In the genomic region with DNA sequence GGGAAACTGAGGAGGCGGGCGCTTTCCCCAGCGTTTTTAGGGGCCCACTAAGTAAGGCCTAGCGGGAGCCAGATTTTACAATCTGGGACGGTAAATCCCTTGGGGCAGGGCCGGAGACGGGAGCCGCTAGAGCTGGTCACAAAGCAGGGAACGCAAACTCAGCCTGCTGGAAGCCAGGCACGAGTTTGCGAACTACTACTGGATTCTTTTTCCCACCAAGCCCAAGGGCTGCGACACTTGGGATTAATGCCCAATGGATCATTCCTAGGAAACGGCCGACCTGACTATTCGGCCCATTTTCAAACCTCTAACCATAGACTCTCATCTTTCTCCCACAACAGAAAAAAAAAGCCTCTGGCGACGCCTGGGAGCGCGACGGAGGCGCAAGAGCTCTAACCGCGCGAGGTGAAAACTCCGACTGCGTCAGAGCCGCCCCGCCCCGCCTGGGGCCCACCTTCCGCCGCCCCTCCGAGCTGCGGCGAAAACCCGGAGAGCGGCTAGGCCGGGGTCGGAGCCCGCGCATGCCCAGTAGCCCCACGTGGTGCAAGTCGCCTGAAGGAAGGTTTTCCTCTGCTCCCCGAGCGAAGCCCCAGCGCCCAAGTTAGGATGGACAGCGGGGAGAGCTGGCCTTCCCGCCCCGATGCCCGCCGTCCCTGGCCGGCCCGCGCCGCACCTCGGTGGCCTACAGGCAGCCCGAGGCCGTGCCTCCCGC, we compare ENCODE assay signal across 1 cellular context.
TF ChIP-seq lines count a peak whose summit lies in the region.

No MANE protein-coding gene starts in this region.

TF ChIP-seq in K562, 482 proteins besides CTCF, POLR2A, EP300 and RAD21 (continued from another document):
- TF ChIP-seq, protein P1, sequence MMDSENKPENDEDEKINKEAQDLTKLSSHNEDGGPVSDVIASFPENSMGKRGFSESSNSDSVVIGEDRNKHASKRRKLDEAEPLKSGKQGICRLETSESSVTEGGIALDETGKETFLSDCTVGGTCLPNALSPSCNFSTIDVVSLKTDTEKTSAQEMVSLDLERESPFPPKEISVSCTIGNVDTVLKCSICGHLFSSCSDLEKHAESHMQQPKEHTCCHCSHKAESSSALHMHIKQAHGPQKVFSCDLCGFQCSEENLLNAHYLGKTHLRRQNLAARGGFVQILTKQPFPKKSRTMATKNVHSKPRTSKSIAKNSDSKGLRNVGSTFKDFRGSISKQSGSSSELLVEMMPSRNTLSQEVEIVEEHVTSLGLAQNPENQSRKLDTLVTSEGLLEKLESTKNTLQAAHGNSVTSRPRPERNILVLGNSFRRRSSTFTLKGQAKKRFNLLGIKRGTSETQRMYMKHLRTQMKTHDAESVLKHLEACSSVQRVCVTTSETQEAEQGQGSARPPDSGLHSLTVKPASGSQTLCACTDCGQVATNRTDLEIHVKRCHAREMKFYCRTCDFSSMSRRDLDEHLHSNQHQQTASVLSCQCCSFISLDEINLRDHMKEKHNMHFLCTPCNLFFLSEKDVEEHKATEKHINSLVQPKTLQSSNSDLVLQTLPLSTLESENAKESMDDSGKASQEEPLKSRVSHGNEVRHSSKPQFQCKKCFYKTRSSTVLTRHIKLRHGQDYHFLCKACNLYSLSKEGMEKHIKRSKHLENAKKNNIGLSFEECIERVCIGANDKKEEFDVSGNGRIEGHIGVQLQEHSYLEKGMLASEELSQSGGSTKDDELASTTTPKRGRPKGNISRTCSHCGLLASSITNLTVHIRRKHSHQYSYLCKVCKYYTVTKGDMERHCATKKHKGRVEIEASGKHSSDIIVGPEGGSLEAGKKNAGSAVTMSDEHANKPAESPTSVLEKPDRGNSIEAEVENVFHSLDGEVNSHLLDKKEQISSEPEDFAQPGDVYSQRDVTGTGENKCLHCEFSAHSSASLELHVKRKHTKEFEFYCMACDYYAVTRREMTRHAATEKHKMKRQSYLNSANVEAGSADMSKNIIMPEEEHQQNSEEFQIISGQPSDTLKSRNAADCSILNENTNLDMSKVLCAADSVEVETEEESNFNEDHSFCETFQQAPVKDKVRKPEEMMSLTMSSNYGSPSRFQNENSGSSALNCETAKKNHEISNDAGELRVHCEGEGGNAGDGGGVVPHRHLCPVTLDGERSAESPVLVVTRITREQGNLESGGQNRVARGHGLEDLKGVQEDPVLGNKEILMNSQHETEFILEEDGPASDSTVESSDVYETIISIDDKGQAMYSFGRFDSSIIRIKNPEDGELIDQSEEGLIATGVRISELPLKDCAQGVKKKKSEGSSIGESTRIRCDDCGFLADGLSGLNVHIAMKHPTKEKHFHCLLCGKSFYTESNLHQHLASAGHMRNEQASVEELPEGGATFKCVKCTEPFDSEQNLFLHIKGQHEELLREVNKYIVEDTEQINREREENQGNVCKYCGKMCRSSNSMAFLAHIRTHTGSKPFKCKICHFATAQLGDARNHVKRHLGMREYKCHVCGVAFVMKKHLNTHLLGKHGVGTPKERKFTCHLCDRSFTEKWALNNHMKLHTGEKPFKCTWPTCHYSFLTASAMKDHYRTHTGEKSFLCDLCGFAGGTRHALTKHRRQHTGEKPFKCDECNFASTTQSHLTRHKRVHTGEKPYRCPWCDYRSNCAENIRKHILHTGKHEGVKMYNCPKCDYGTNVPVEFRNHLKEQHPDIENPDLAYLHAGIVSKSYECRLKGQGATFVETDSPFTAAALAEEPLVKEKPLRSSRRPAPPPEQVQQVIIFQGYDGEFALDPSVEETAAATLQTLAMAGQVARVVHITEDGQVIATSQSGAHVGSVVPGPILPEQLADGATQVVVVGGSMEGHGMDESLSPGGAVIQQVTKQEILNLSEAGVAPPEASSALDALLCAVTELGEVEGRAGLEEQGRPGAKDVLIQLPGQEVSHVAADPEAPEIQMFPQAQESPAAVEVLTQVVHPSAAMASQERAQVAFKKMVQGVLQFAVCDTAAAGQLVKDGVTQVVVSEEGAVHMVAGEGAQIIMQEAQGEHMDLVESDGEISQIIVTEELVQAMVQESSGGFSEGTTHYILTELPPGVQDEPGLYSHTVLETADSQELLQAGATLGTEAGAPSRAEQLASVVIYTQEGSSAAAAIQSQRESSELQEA (IDR thresholded peaks at IDR 0.05; ENCODE audit: low read depth): peak; percentile 77
- TF ChIP-seq, protein P2, sequence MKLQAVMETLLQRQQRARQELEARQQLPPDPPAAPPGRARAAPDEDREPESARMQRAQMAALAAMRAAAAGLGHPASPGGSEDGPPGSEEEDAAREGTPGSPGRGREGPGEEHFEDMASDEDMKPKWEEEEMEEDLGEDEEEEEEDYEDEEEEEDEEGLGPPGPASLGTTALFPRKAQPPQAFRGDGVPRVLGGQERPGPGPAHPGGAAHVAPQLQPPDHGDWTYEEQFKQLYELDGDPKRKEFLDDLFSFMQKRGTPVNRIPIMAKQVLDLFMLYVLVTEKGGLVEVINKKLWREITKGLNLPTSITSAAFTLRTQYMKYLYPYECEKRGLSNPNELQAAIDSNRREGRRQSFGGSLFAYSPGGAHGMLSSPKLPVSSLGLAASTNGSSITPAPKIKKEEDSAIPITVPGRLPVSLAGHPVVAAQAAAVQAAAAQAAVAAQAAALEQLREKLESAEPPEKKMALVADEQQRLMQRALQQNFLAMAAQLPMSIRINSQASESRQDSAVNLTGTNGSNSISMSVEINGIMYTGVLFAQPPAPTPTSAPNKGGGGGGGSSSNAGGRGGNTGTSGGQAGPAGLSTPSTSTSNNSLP (IDR thresholded peaks at IDR 0.05; ENCODE audit: borderline replicate concordance, low read depth, low read length): no peak
- TF ChIP-seq EWSR1 (IDR thresholded peaks at IDR 0.05; ENCODE audit: borderline replicate concordance, low read depth, partially characterized antibody) (no peak), CBFA2T3 (IDR thresholded peaks at IDR 0.05) (no peak), ZNF57 (CRISPR knock-in tag; IDR thresholded peaks at IDR 0.05) (no peak), CBFA2T2 (conservative IDR thresholded peaks at IDR 0.05) (no peak), SMARCC2 (IDR thresholded peaks at IDR 0.05; ENCODE audit: low read depth) (no peak; the same call in 1 of the 2 replicates), CAMTA2 (CRISPR knock-in tag; conservative IDR thresholded peaks at IDR 0.05) (no peak), ZBTB7A (IDR thresholded peaks at IDR 0.05; ENCODE audit: borderline replicate concordance, control insufficient read depth, low read depth, low read length) (peak; percentile 90), PHF8 (IDR thresholded peaks at IDR 0.05; ENCODE audit: borderline replicate concordance, low read length) (peak; percentile 84; the same call in 1 of the 2 replicates), GTF2E2 (tag; IDR thresholded peaks at IDR 0.05) (peak; percentile 93), NR2F6 (CRISPR knock-in tag; IDR thresholded peaks at IDR 0.05) (0 out of 2 replicates have a peak, but pooled peaks have one; percentile 47), HMG20A (CRISPR knock-in tag; conservative IDR thresholded peaks at IDR 0.05) (0 out of 2 replicates have a peak, but pooled peaks have one; percentile 42), SMAD1 (IDR thresholded peaks at IDR 0.05; ENCODE audit: low read depth, low read length, partially characterized antibody) (no peak), PHF21A (IDR thresholded peaks at IDR 0.05; ENCODE audit: borderline replicate concordance, low read depth) (peak; percentile 96), NEUROD1 (IDR thresholded peaks at IDR 0.05; ENCODE audit: borderline replicate concordance, low read depth, low read length, partially characterized antibody) (peak; percentile 100), HLTF (IDR thresholded peaks at IDR 0.05) (no peak), PHB2 (IDR thresholded peaks at IDR 0.05; ENCODE audit: low read depth) (no peak), GABPB2 (CRISPR knock-in tag; conservative IDR thresholded peaks at IDR 0.05) (no peak), SMC3 (conservative IDR thresholded peaks at IDR 0.05; ENCODE audit: insufficient read depth, low read depth, low read length) (peak; percentile 31; the same call in 1 of the 2 replicates), FOXJ3 (CRISPR knock-in tag; IDR thresholded peaks at IDR 0.05) (no peak), POLR2AphosphoS2 (IDR thresholded peaks at IDR 0.05; ENCODE audit: low read length) (0 out of 2 replicates have a peak, but pooled peaks have one; percentile 57), HCFC1 (IDR thresholded peaks at IDR 0.05; ENCODE audit: low read depth, low read length) (peak; percentile 61), NR2C2 (CRISPR knock-in tag; IDR thresholded peaks at IDR 0.05) (peak; percentile 43; the same call in 1 of the 2 replicates), NR2C2 (tag; IDR thresholded peaks at IDR 0.05) (no peak; the same call in 1 of the 2 replicates), RBM17 (IDR thresholded peaks at IDR 0.05; ENCODE audit: borderline replicate concordance, low read depth, low read length) (no peak), STAG1 (CRISPR knock-in tag; IDR thresholded peaks at IDR 0.05; ENCODE audit: borderline replicate concordance) (no peak), MTF1 (CRISPR knock-in tag; IDR thresholded peaks at IDR 0.05; ENCODE audit: borderline replicate concordance) (no peak), HEY1 (CRISPR knock-in tag; IDR thresholded peaks at IDR 0.05; ENCODE audit: borderline replicate concordance) (no peak), NFXL1 (CRISPR knock-in tag; IDR thresholded peaks at IDR 0.05) (no peak), MAFF (IDR thresholded peaks at IDR 0.05; ENCODE audit: low read length) (no peak), ZNF121 (CRISPR knock-in tag; conservative IDR thresholded peaks at IDR 0.05) (no peak), CREB1 (IDR thresholded peaks at IDR 0.05) (peak; percentile 86), CREB1 (CRISPR knock-in tag; IDR thresholded peaks at IDR 0.05) (peak; percentile 91), ZKSCAN1 (IDR thresholded peaks at IDR 0.05; ENCODE audit: low read depth, low read length) (no peak), GATAD2A (IDR thresholded peaks at IDR 0.05) (peak; percentile 39; the same call in 1 of the 2 replicates), TAL1 (IDR thresholded peaks at IDR 0.05) (0 out of 2 replicates have a peak, but pooled peaks have one; percentile 2), ZFP36 (IDR thresholded peaks at IDR 0.05; ENCODE audit: low read depth, low read length, partially characterized antibody) (no peak), NR3C1 (CRISPR knock-in tag; IDR thresholded peaks at IDR 0.05) (peak; percentile 86; the same call in 1 of the 2 replicates), HIVEP1 (CRISPR knock-in tag; IDR thresholded peaks at IDR 0.05) (peak; percentile 2; the same call in 1 of the 2 replicates), CBX5 (IDR thresholded peaks at IDR 0.05; ENCODE audit: borderline replicate concordance, low read depth) (no peak), SOX6 (IDR thresholded peaks at IDR 0.05) (peak; percentile 67), MXI1 (IDR thresholded peaks at IDR 0.05; ENCODE audit: low read depth, low read length) (no peak), POLR2H (tag; IDR thresholded peaks at IDR 0.05; ENCODE audit: low read depth) (peak; percentile 84), C11orf30 (IDR thresholded peaks at IDR 0.05; ENCODE audit: low read depth) (0 out of 2 replicates have a peak, but pooled peaks have one; percentile 3)
- TF ChIP-seq, protein P3, sequence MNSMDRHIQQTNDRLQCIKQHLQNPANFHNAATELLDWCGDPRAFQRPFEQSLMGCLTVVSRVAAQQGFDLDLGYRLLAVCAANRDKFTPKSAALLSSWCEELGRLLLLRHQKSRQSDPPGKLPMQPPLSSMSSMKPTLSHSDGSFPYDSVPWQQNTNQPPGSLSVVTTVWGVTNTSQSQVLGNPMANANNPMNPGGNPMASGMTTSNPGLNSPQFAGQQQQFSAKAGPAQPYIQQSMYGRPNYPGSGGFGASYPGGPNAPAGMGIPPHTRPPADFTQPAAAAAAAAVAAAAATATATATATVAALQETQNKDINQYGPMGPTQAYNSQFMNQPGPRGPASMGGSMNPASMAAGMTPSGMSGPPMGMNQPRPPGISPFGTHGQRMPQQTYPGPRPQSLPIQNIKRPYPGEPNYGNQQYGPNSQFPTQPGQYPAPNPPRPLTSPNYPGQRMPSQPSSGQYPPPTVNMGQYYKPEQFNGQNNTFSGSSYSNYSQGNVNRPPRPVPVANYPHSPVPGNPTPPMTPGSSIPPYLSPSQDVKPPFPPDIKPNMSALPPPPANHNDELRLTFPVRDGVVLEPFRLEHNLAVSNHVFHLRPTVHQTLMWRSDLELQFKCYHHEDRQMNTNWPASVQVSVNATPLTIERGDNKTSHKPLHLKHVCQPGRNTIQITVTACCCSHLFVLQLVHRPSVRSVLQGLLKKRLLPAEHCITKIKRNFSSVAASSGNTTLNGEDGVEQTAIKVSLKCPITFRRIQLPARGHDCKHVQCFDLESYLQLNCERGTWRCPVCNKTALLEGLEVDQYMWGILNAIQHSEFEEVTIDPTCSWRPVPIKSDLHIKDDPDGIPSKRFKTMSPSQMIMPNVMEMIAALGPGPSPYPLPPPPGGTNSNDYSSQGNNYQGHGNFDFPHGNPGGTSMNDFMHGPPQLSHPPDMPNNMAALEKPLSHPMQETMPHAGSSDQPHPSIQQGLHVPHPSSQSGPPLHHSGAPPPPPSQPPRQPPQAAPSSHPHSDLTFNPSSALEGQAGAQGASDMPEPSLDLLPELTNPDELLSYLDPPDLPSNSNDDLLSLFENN (IDR thresholded peaks at IDR 0.05; ENCODE audit: low read depth in 2 of 2, low read length in 2 of 2): peak in 1 of 2 experiments; percentile 31; a peak in 1 of 4 replicates
- TF ChIP-seq, protein P4, sequence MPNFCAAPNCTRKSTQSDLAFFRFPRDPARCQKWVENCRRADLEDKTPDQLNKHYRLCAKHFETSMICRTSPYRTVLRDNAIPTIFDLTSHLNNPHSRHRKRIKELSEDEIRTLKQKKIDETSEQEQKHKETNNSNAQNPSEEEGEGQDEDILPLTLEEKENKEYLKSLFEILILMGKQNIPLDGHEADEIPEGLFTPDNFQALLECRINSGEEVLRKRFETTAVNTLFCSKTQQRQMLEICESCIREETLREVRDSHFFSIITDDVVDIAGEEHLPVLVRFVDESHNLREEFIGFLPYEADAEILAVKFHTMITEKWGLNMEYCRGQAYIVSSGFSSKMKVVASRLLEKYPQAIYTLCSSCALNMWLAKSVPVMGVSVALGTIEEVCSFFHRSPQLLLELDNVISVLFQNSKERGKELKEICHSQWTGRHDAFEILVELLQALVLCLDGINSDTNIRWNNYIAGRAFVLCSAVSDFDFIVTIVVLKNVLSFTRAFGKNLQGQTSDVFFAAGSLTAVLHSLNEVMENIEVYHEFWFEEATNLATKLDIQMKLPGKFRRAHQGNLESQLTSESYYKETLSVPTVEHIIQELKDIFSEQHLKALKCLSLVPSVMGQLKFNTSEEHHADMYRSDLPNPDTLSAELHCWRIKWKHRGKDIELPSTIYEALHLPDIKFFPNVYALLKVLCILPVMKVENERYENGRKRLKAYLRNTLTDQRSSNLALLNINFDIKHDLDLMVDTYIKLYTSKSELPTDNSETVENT (CRISPR knock-in tag; IDR thresholded peaks at IDR 0.05): no peak
- TF ChIP-seq, protein P5, sequence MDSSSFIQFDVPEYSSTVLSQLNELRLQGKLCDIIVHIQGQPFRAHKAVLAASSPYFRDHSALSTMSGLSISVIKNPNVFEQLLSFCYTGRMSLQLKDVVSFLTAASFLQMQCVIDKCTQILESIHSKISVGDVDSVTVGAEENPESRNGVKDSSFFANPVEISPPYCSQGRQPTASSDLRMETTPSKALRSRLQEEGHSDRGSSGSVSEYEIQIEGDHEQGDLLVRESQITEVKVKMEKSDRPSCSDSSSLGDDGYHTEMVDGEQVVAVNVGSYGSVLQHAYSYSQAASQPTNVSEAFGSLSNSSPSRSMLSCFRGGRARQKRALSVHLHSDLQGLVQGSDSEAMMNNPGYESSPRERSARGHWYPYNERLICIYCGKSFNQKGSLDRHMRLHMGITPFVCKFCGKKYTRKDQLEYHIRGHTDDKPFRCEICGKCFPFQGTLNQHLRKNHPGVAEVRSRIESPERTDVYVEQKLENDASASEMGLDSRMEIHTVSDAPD (CRISPR knock-in tag; IDR thresholded peaks at IDR 0.05): no peak
